ENCODE assay signal across 8 cellular contexts in genomic region chr16:87391324-87391949, GRCh38.
DNase-seq lines count a peak whose midpoint lies in the region; ATAC-seq and TF ChIP-seq lines count a peak whose summit lies in the region.

No MANE protein-coding gene starts in this region.

- ATAC-seq in stimulated activated effector memory CD8-positive, alpha-beta T cell treated with anti-CD3 and anti-CD28 coated beads, Interleukin-12 subunit alpha, Interleukin-12 subunit beta, amount 100 ng/mL, for 72 hours, result no peak

- peaks cover 55% of the 10 kb centered on the region for H3K4me1 Mint-ChIP-seq in stimulated activated effector memory CD8-positive, alpha-beta T cell treated with anti-CD3 and anti-CD28 coated beads, Interleukin-12 subunit alpha, Interleukin-12 subunit beta, amount 100 ng/mL, for 72 hours

- in situ Hi-C loops in astrocyte of the cerebellum (cut with HindIII; ENCODE audit: low sequenced_read_pairs), result no loop called here

- H3K36me3 Mint-ChIP-seq in stimulated activated effector memory CD8-positive, alpha-beta T cell treated with anti-CD3 and anti-CD28 coated beads, Interleukin-12 subunit alpha, Interleukin-12 subunit beta, amount 100 ng/mL, for 72 hours, result peaks cover 53% of the 10 kb centered on the region

- no peaks in the 10 kb centered on the region for H3K9me3 Mint-ChIP-seq in stimulated activated effector memory CD8-positive, alpha-beta T cell treated with anti-CD3 and anti-CD28 coated beads, Interleukin-12 subunit alpha, Interleukin-12 subunit beta, amount 100 ng/mL, for 72 hours

- H3K4me3 Mint-ChIP-seq in stimulated activated effector memory CD8-positive, alpha-beta T cell treated with anti-CD3 and anti-CD28 coated beads, Interleukin-12 subunit alpha, Interleukin-12 subunit beta, amount 100 ng/mL, for 72 hours, result peak overlapping the region; percentile 83

- peak overlapping the region; percentile 96 for H3K27ac Mint-ChIP-seq in stimulated activated effector memory CD8-positive, alpha-beta T cell treated with anti-CD3 and anti-CD28 coated beads, Interleukin-12 subunit alpha, Interleukin-12 subunit beta, amount 100 ng/mL, for 72 hours

- H3K4me3 ChIP-seq in astrocyte of the cerebellum (ENCODE audit: low read depth, low read length), result peak overlapping the region; percentile 67

- TF ChIP-seq CTCF in astrocyte of the cerebellum (IDR thresholded peaks at IDR 0.05; ENCODE audit: low read depth, low read length, missing control alignments), result no peak

- DNase-seq in NK-92 treated with Interleukin-12 subunit alpha and Interleukin-12 subunit beta, amount 100 ng/mL, for 24 hours (lab: John Stamatoyannopoulos, UW), result peak; percentile 60
- DNase-seq in NK-92 (lab: John Stamatoyannopoulos, UW; ENCODE audit: unreplicated experiment) (no peak), astrocyte of the cerebellum (ENCODE audit: low read depth) (no peak), inferior parietal cortex (ENCODE audit: extremely low spot score) (peak; percentile 22), Kasumi-1 (lab: John Stamatoyannopoulos, UW) (no peak), pons (ENCODE audit: low spot score) (no peak)
- DNase-seq in stimulated activated effector memory CD8-positive, alpha-beta T cell treated with anti-CD3 and anti-CD28 coated beads, Interleukin-12 subunit alpha, Interleukin-12 subunit beta, amount 100 ng/mL, for 72 hours (ENCODE audit: low spot score in 2 of 2), result peak in 1 of 2 donors; percentile 18

- no peak for TF ChIP-seq RAD21 in Ishikawa (IDR thresholded peaks at IDR 0.05; ENCODE audit: low read depth)

- TF ChIP-seq EP300 in Ishikawa (IDR thresholded peaks at IDR 0.05; ENCODE audit: borderline replicate concordance), result no peak

TF ChIP-seq in Ishikawa, 13 proteins besides CTCF, POLR2A, EP300 and RAD21:
- peak; percentile 80 for TF ChIP-seq CEBPB (IDR thresholded peaks at IDR 0.05)
- TF ChIP-seq CREB1 (IDR thresholded peaks at IDR 0.05; ENCODE audit: low read depth), result no peak
- TF ChIP-seq USF1 (IDR thresholded peaks at IDR 0.05), result no peak
TF ChIP-seq in Ishikawa: peak in this region for 1.

Comparison
In these comparisons a context has a peak if more than half of its experiments do, and no peak if none do; other contexts are left out.
1. DNase-seq: peak in NK-92 treated with Interleukin-12 subunit alpha and Interleukin-12 subunit beta, amount 100 ng/mL, for 24 hours (single experiment) and inferior parietal cortex (single experiment); none in NK-92 (single experiment), astrocyte of the cerebellum (single experiment), Kasumi-1 (0 of 2) and pons (single experiment).